Comparison of ENCODE assay signal across 8 cellular contexts in genomic region chr11:126352934-126353801, GRCh38. TPM values are rescaled to one million over a fixed set of nuclear protein-coding genes. Genes with fewer than 3 reads are reported as not detected.
DNase-seq lines count a peak whose midpoint lies in the region; ATAC-seq and FAIRE-seq lines count a peak whose summit lies in the region.

No MANE protein-coding gene starts in this region.

- ATAC-seq in activated T-cell treated with anti-CD3 and anti-CD28 coated beads, Interleukin-2, amount 50 U/mL, for 4 hours, result peak; percentile 23 to 39
- peak; percentile 82 for ATAC-seq in stimulated activated effector memory CD8-positive, alpha-beta T cell treated with anti-CD3 and anti-CD28 coated beads, Interleukin-12 subunit alpha, Interleukin-12 subunit beta, amount 100 ng/mL, for 72 hours

- H3K9me3 Mint-ChIP-seq in activated T-cell treated with anti-CD3 and anti-CD28 coated beads, Interleukin-2, amount 50 U/mL, for 4 hours, result no peaks in the 10 kb centered on the region
- no peaks in the 10 kb centered on the region for H3K9me3 Mint-ChIP-seq in stimulated activated effector memory CD8-positive, alpha-beta T cell treated with anti-CD3 and anti-CD28 coated beads, Interleukin-12 subunit alpha, Interleukin-12 subunit beta, amount 100 ng/mL, for 72 hours

- no peak for DNase-seq in activated T-cell treated with anti-CD3 and anti-CD28 coated beads, Interleukin-2, amount 50 U/mL, for 4 hours
- no peak for DNase-seq in activated T-cell treated with anti-CD3 and anti-CD28 coated beads for 4 hours
- DNase-seq in RCC 7860 (ENCODE audit: low spot score), result peak; percentile 78
- peak; percentile 48 for DNase-seq in dermis blood vessel endothelial cell
- peak in 1 of 2 donors; percentile 65 for DNase-seq in stimulated activated effector memory CD8-positive, alpha-beta T cell treated with anti-CD3 and anti-CD28 coated beads, Interleukin-12 subunit alpha, Interleukin-12 subunit beta, amount 100 ng/mL, for 72 hours (ENCODE audit: low spot score in 2 of 2)
- DNase-seq in NCI-H2029 (lab: John Stamatoyannopoulos, UW), result no peak
- no peak for DNase-seq in NCI-H128 (lab: John Stamatoyannopoulos, UW; ENCODE audit: unreplicated experiment)
- no peak for DNase-seq in HK-2 (ENCODE audit: unreplicated experiment)

- no peaks in the 10 kb centered on the region for H3K27me3 Mint-ChIP-seq in activated T-cell treated with anti-CD3 and anti-CD28 coated beads, Interleukin-2, amount 50 U/mL, for 4 hours (ENCODE audit: low read depth)

- peak overlapping the region; percentile 62 for H3K4me3 Mint-ChIP-seq in activated T-cell treated with anti-CD3 and anti-CD28 coated beads, Interleukin-2, amount 50 U/mL, for 4 hours
- H3K4me3 Mint-ChIP-seq in stimulated activated effector memory CD8-positive, alpha-beta T cell treated with anti-CD3 and anti-CD28 coated beads, Interleukin-12 subunit alpha, Interleukin-12 subunit beta, amount 100 ng/mL, for 72 hours, result peak overlapping the region; percentile 95

- H3K27ac Mint-ChIP-seq in stimulated activated effector memory CD8-positive, alpha-beta T cell treated with anti-CD3 and anti-CD28 coated beads, Interleukin-12 subunit alpha, Interleukin-12 subunit beta, amount 100 ng/mL, for 72 hours, result peak overlapping the region; percentile 94

- H3K4me1 Mint-ChIP-seq in activated T-cell treated with anti-CD3 and anti-CD28 coated beads, Interleukin-2, amount 50 U/mL, for 4 hours (ENCODE audit: low read depth), result peaks cover 34% of the 10 kb centered on the region
- H3K4me1 Mint-ChIP-seq in stimulated activated effector memory CD8-positive, alpha-beta T cell treated with anti-CD3 and anti-CD28 coated beads, Interleukin-12 subunit alpha, Interleukin-12 subunit beta, amount 100 ng/mL, for 72 hours, result peaks cover 71% of the 10 kb centered on the region

- peaks cover 2% of the 10 kb centered on the region for H3K36me3 Mint-ChIP-seq in activated T-cell treated with anti-CD3 and anti-CD28 coated beads, Interleukin-2, amount 50 U/mL, for 4 hours (ENCODE audit: insufficient read depth)
- peaks cover 36% of the 10 kb centered on the region for H3K36me3 Mint-ChIP-seq in stimulated activated effector memory CD8-positive, alpha-beta T cell treated with anti-CD3 and anti-CD28 coated beads, Interleukin-12 subunit alpha, Interleukin-12 subunit beta, amount 100 ng/mL, for 72 hours

- peak; percentile 50 for FAIRE-seq in RCC 7860 (lab: Jason Lieb, UNC)

RNA-seq across cellular contexts. Expression of gene ST3GAL4, which starts 2.3 kb away (rescaled TPM):
- 1 to 10 TPM; 7.7 to 8.2 (median 7.9) TPM for total RNA-seq in activated T-cell treated with anti-CD3 and anti-CD28 coated beads, Interleukin-2, amount 50 U/mL, for 4 hours
- 15.8 and 16.1 TPM in 2 replicates for total RNA-seq in dermis blood vessel endothelial cell

RNA-seq across cellular contexts. Expression of gene DCPS, which starts 49.3 kb away (rescaled TPM):
- total RNA-seq in activated T-cell treated with anti-CD3 and anti-CD28 coated beads, Interleukin-2, amount 50 U/mL, for 4 hours, result 10 to 100 TPM; 31.4 to 37.6 (median 37.5) TPM
- total RNA-seq in dermis blood vessel endothelial cell, result 6.6 and 11.4 TPM in 2 replicates

Comparison
In these comparisons a context has a peak if more than half of its experiments do, and no peak if none do; other contexts are left out.
1. DNase-seq: peak in RCC 7860 (single experiment) and dermis blood vessel endothelial cell (single experiment); none in activated T-cell treated with anti-CD3 and anti-CD28 coated beads, Interleukin-2, amount 50 U/mL, for 4 hours (single experiment), activated T-cell treated with anti-CD3 and anti-CD28 coated beads for 4 hours (single experiment), NCI-H2029 (single experiment), NCI-H128 (single experiment) and HK-2 (single experiment).